1 cellular context compared by ENCODE assay signal in the genomic region with DNA sequence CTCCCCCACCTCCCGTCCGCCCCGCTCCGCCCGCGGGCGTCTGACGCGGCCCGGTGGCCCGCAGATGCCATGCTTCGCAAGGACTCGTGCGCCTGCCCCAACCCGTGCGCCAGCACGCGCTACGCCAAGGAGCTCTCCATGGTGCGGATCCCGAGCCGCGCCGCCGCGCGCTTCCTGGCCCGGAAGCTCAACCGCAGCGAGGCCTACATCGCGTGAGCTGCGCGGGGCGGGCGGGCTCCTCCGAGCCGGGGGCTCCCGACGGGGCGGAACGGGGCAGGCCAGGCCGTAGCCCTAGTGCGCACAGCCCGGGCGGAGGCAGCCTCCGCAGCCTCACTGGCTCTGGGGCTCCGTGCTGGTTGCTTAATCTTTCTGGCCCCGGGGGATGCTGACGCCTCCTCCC.
TF ChIP-seq lines count a peak whose summit lies in the region.

No MANE protein-coding gene starts in this region.

TF ChIP-seq in GM12878, 131 proteins besides CTCF, POLR2A, EP300 and RAD21:
- TF ChIP-seq RUNX3 (IDR thresholded peaks at IDR 0.05; ENCODE audit: low read length), result 0 out of 2 replicates have a peak, but pooled peaks have one; percentile 17
- TF ChIP-seq, protein P1, sequence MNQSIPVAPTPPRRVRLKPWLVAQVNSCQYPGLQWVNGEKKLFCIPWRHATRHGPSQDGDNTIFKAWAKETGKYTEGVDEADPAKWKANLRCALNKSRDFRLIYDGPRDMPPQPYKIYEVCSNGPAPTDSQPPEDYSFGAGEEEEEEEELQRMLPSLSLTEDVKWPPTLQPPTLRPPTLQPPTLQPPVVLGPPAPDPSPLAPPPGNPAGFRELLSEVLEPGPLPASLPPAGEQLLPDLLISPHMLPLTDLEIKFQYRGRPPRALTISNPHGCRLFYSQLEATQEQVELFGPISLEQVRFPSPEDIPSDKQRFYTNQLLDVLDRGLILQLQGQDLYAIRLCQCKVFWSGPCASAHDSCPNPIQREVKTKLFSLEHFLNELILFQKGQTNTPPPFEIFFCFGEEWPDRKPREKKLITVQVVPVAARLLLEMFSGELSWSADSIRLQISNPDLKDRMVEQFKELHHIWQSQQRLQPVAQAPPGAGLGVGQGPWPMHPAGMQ (IDR thresholded peaks at IDR 0.05; ENCODE audit: borderline replicate concordance), result no peak
- TF ChIP-seq CHD4 (IDR thresholded peaks at IDR 0.05), result no peak
- no peak for TF ChIP-seq CUX1 (IDR thresholded peaks at IDR 0.05; ENCODE audit: insufficient replicate concordance, low read depth, low read length)
- TF ChIP-seq JUND (IDR thresholded peaks at IDR 0.05; ENCODE audit: low read depth, low read length), result no peak
- no peak for TF ChIP-seq STAT3 (IDR thresholded peaks at IDR 0.05; ENCODE audit: low read depth, low read length)
- no peak for TF ChIP-seq MLLT1 (IDR thresholded peaks at IDR 0.05)
- TF ChIP-seq, protein P2, sequence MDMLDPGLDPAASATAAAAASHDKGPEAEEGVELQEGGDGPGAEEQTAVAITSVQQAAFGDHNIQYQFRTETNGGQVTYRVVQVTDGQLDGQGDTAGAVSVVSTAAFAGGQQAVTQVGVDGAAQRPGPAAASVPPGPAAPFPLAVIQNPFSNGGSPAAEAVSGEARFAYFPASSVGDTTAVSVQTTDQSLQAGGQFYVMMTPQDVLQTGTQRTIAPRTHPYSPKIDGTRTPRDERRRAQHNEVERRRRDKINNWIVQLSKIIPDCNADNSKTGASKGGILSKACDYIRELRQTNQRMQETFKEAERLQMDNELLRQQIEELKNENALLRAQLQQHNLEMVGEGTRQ (IDR thresholded peaks at IDR 0.05; ENCODE audit: borderline replicate concordance, low read depth, low read length), result no peak
- no peak for TF ChIP-seq PAX5 (IDR thresholded peaks at IDR 0.05; ENCODE audit: borderline replicate concordance, low read depth, low read length)
- TF ChIP-seq ETV6 (conservative IDR thresholded peaks at IDR 0.05 in 1 of 2, IDR thresholded peaks at IDR 0.05 in 1 of 2; ENCODE audit: borderline replicate concordance in 1 of 2, low read depth in 1 of 2), result no peak
- TF ChIP-seq, protein P3, sequence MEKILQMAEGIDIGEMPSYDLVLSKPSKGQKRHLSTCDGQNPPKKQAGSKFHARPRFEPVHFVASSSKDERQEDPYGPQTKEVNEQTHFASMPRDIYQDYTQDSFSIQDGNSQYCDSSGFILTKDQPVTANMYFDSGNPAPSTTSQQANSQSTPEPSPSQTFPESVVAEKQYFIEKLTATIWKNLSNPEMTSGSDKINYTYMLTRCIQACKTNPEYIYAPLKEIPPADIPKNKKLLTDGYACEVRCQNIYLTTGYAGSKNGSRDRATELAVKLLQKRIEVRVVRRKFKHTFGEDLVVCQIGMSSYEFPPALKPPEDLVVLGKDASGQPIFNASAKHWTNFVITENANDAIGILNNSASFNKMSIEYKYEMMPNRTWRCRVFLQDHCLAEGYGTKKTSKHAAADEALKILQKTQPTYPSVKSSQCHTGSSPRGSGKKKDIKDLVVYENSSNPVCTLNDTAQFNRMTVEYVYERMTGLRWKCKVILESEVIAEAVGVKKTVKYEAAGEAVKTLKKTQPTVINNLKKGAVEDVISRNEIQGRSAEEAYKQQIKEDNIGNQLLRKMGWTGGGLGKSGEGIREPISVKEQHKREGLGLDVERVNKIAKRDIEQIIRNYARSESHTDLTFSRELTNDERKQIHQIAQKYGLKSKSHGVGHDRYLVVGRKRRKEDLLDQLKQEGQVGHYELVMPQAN (conservative IDR thresholded peaks at IDR 0.05), result no peak
- TF ChIP-seq HDAC2 (IDR thresholded peaks at IDR 0.05), result no peak
- TF ChIP-seq PML (IDR thresholded peaks at IDR 0.05; ENCODE audit: low read length), result no peak
- TF ChIP-seq BHLHE40 (IDR thresholded peaks at IDR 0.05; ENCODE audit: borderline replicate concordance in 1 of 2, low read depth in 2 of 2, low read length in 1 of 2), result peak; percentile 51 to 65; a peak in 2 of 4 replicates
- peak; percentile 95 for TF ChIP-seq HDAC6 (IDR thresholded peaks at IDR 0.05; ENCODE audit: unreplicated experiment)
- peak; percentile 84 for TF ChIP-seq REST (IDR thresholded peaks at IDR 0.05; ENCODE audit: low read depth, low read length)
